16 cellular contexts compared by ENCODE assay signal in genomic region chr14:96203635-96204034, GRCh38. TPM values are rescaled to one million over a fixed set of nuclear protein-coding genes. Genes with fewer than 3 reads are reported as not detected.
DNase-seq lines count a peak whose midpoint lies in the region; ATAC-seq and TF ChIP-seq lines count a peak whose summit lies in the region.
"Had no signal": no experiment of that assay in that cellular context is flagged by ENCODE, and none has a peak within 500 bp of the region (broad histone marks: within the 10 kb centered on the region; RNA-seq: fewer than 3 reads in every experiment).

No MANE protein-coding gene starts in this region.

- no peaks in the 10 kb centered on the region for H3K9me2 ChIP-seq in hepatocyte (replicated peaks; ENCODE audit: insufficient read depth)

- H3K4me3 ChIP-seq in adipocyte (ENCODE audit: low read length) (peak overlapping the region; percentile 84), hepatocyte (no peak overlapping the region), sigmoid colon (peak overlapping the region in 1 of 4 donors; percentile 59)

- H3K4me1 ChIP-seq in adipocyte (ENCODE audit: control insufficient read depth, insufficient read depth, low read length) (peaks cover 24% of the 10 kb centered on the region), hepatocyte (ENCODE audit: insufficient read depth) (peaks cover 25% of the 10 kb centered on the region), sigmoid colon (peaks cover 0 to 34% (median 30%) of the 10 kb centered on the region in 4 donors)

- H3K27ac Mint-ChIP-seq in HFFc6: no peak overlapping the region
- H3K27ac Mint-ChIP-seq: activated CD8-positive, alpha-beta memory T cell treated with anti-CD3 and anti-CD28 coated beads, Interleukin-2, amount 10 ng/mL, durations not matched to agents 7 days and 5 days; activated naive CD8-positive, alpha-beta T cell treated with anti-CD3 and anti-CD28 coated beads, Interleukin-2, amount 10 ng/mL, durations not matched to agents 7 days and 5 days had no signal

- WGBS in hepatocyte (ENCODE audit: low lambda C conversion rate, missing lambda C conversion rate): 92% methylated on average over 1 of the region's 1 CpG
- WGBS in sigmoid colon, 2 donors: 56 to 86% methylated on average over 1 of the region's 1 CpG

- no peak overlapping the region; the same call in 1 of the 2 replicates for H3K4me3 Mint-ChIP-seq in HFFc6
- H3K4me3 Mint-ChIP-seq: activated CD8-positive, alpha-beta memory T cell treated with anti-CD3 and anti-CD28 coated beads, Interleukin-2, amount 10 ng/mL, durations not matched to agents 7 days and 5 days had no signal

- H4K20me1 ChIP-seq in hepatocyte (ENCODE audit: insufficient read depth, poor library complexity, severe bottlenecking): no peaks in the 10 kb centered on the region

- no peaks in the 10 kb centered on the region for H3K36me3 ChIP-seq in adipocyte (ENCODE audit: control insufficient read depth, insufficient read depth, low read length, severe bottlenecking)
- H3K36me3 ChIP-seq in hepatocyte (replicated peaks; ENCODE audit: insufficient read depth, low read depth): no peaks in the 10 kb centered on the region
- H3K36me3 ChIP-seq in sigmoid colon: no peaks in the 10 kb centered on the region

- no peak overlapping the region for H3K9ac ChIP-seq in adipocyte (ENCODE audit: low read length)

- DNase-seq in DMS53 treated with DMSO at 0.1 percent for 48 hours (lab: John Stamatoyannopoulos, UW; ENCODE audit: unreplicated experiment): peak; percentile 48
- DNase-seq in adipocyte (ENCODE audit: low read depth): no peak
- no peak for DNase-seq in hepatocyte (ENCODE audit: low spot score)
- DNase-seq in sigmoid colon: no peak
- no peak for DNase-seq in GM10248 (ENCODE audit: extremely low spot score)
- DNase-seq in foreskin melanocyte: no peak
- no peak for DNase-seq in HFFc6
- DNase-seq: activated CD8-positive, alpha-beta memory T cell treated with anti-CD3 and anti-CD28 coated beads, Interleukin-2, amount 10 ng/mL, durations not matched to agents 7 days and 5 days; activated naive CD8-positive, alpha-beta T cell treated with anti-CD3 and anti-CD28 coated beads, Interleukin-2, amount 10 ng/mL, durations not matched to agents 7 days and 5 days; AML-193; GM23248; left cardiac atrium; NCI-H446; nucleus accumbens had no signal

- no peaks in the 10 kb centered on the region for H3K9me3 ChIP-seq in adipocyte (ENCODE audit: control insufficient read depth, low read length)
- H3K9me3 ChIP-seq in hepatocyte (ENCODE audit: low read depth): no peaks in the 10 kb centered on the region
- H3K9me3 ChIP-seq in sigmoid colon: no peaks in the 10 kb centered on the region

- intact Hi-C loops in sigmoid colon (cut with DNase I): loop anchor here (1.0 to 2.0 kb wide), 2 partner anchors 51 to 98 kb away; no protein-coding TSS in a partner anchor

- H3K27ac ChIP-seq in hepatocyte (peak overlapping the region; percentile 83), sigmoid colon (peak overlapping the region; percentile 77 to 84 (median 83))

- no peak for TF ChIP-seq POLR2A in sigmoid colon (IDR thresholded peaks at IDR 0.05)

- CTCF ChIA-PET in GM10248 (lab: Yijun Ruan, JAX): interaction anchor here (0.8 to 1.0 kb wide), 3 partner anchors 39 to 101 kb away, joined by 3 read pairs; no protein-coding TSS in a partner anchor

- peak overlapping the region; percentile 83 for H3K4me2 ChIP-seq in hepatocyte

- H3K27me3 Mint-ChIP-seq in HFFc6 (ENCODE audit: insufficient read depth): peaks cover 2% of the 10 kb centered on the region

- peaks cover 2% of the 10 kb centered on the region for H3K79me2 ChIP-seq in hepatocyte

- H3K36me3 Mint-ChIP-seq in HFFc6 (ENCODE audit: low read depth): no peaks in the 10 kb centered on the region
- H3K36me3 Mint-ChIP-seq: activated CD8-positive, alpha-beta memory T cell treated with anti-CD3 and anti-CD28 coated beads, Interleukin-2, amount 10 ng/mL, durations not matched to agents 7 days and 5 days; activated naive CD8-positive, alpha-beta T cell treated with anti-CD3 and anti-CD28 coated beads, Interleukin-2, amount 10 ng/mL, durations not matched to agents 7 days and 5 days had no signal

- POLR2A ChIA-PET in GM10248 (lab: Yijun Ruan, JAX): no interaction called here

- no peaks in the 10 kb centered on the region for H3K9me3 Mint-ChIP-seq in HFFc6
- H3K9me3 Mint-ChIP-seq: activated naive CD8-positive, alpha-beta T cell treated with anti-CD3 and anti-CD28 coated beads, Interleukin-2, amount 10 ng/mL, durations not matched to agents 7 days and 5 days had no signal

- TF ChIP-seq EP300 in sigmoid colon (IDR thresholded peaks at IDR 0.05): no peak

- TF ChIP-seq CTCF in hepatocyte (IDR thresholded peaks at IDR 0.05; ENCODE audit: poor library complexity) (no peak), sigmoid colon (IDR thresholded peaks at IDR 0.05) (no peak), GM10248 (IDR thresholded peaks at IDR 0.05; ENCODE audit: control extremely low read depth, extremely low read depth, low read depth, missing control alignments) (no peak), HFFc6 (IDR thresholded peaks at IDR 0.05) (no peak)

- H3K4me1 Mint-ChIP-seq in HFFc6 (ENCODE audit: low read depth): peaks cover 59% of the 10 kb centered on the region

- H3K27me3 ChIP-seq in adipocyte (replicated peaks; ENCODE audit: control insufficient read depth, insufficient read depth, low read length) (no peaks in the 10 kb centered on the region), hepatocyte (no peaks in the 10 kb centered on the region), sigmoid colon (no peaks in the 10 kb centered on the region)

- no peak for ATAC-seq in HG02840 (IDR thresholded peaks at IDR 0.05; ENCODE audit: low FRiP score, unreplicated experiment)
- ATAC-seq: activated CD8-positive, alpha-beta memory T cell treated with anti-CD3 and anti-CD28 coated beads, Interleukin-2, amount 10 ng/mL, durations not matched to agents 7 days and 5 days had no signal

- peak overlapping the region; percentile 12 for H2AFZ ChIP-seq in hepatocyte

RNA-seq across cellular contexts. Expression of gene BDKRB2, which starts 1.0 kb away (rescaled TPM):
- total RNA-seq in hepatocyte (4.7 and 5.9 TPM in 2 replicates), sigmoid colon (1 to 10 TPM; 1.8 to 4.5 (median 3.9) TPM)
- polyA plus RNA-seq in hepatocyte (4.4 and 5.2 TPM in 2 replicates), sigmoid colon (10 to 100 TPM in 1 of 3 donors, 1 to 10 TPM in 2; 6.0 to 10.8 (median 8.7) TPM)
- total RNA-seq in HFFc6 (2021; fragmentation: NEBNext Ultra II Directional; extraction: Animal tissue kit (Norgen Biotek cat#: 25700)): 10 to 100 TPM in 1 of 6 experiments, 1 to 10 TPM in 5; 5.8 to 11.2 (median 9.1) TPM
- total RNA-seq: activated CD8-positive, alpha-beta memory T cell treated with anti-CD3 and anti-CD28 coated beads, Interleukin-2, amount 10 ng/mL, durations not matched to agents 7 days and 5 days; activated naive CD8-positive, alpha-beta T cell treated with anti-CD3 and anti-CD28 coated beads, Interleukin-2, amount 10 ng/mL, durations not matched to agents 7 days and 5 days had no signal

RNA-seq across cellular contexts. Expression of gene BDKRB1, which starts 52.4 kb away (rescaled TPM):
- total RNA-seq in hepatocyte: 11.9 and 15.3 TPM in 2 replicates
- 33.0 and 48.6 TPM in 2 replicates for polyA plus RNA-seq in hepatocyte
- 1 to 10 TPM in 2 of 4 donors, under 1 TPM in 2; 0.33 to 2.9 (median 0.73) TPM for total RNA-seq in sigmoid colon
- 1 to 10 TPM; 2.4 to 4.9 (median 4.2) TPM for polyA plus RNA-seq in sigmoid colon
- total RNA-seq in HFFc6 (2021; fragmentation: NEBNext Ultra II Directional; extraction: Animal tissue kit (Norgen Biotek cat#: 25700)): 10 to 100 TPM; 41.5 to 67.8 (median 59.2) TPM
- total RNA-seq: activated CD8-positive, alpha-beta memory T cell treated with anti-CD3 and anti-CD28 coated beads, Interleukin-2, amount 10 ng/mL, durations not matched to agents 7 days and 5 days; activated naive CD8-positive, alpha-beta T cell treated with anti-CD3 and anti-CD28 coated beads, Interleukin-2, amount 10 ng/mL, durations not matched to agents 7 days and 5 days; HT1080 had no signal
